In the genomic region with DNA sequence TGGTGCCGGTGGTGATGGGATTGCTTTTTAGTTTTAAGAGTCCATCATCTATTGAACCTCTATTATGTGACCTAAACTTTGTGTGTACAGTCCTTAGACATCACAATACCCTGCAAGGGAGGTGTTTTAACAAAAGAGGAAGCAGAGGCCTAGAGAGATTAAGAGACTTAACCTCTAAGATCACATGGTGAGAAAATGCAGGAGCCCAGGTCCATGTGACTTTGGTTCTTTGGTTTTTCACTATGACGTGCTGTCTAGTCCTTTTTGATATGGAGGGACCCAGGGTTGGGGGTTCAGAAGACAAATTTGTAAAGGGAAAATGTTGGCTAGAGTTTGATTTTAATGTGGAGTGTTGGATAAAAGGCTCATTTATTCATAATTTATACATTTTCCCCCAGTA, we compare ENCODE assay signal across 16 cellular contexts.
"Had no signal": no experiment of that assay in that cellular context is flagged by ENCODE, and none has a peak within 500 bp of the region (broad histone marks: within the 10 kb centered on the region; RNA-seq: fewer than 3 reads in every experiment).

No MANE protein-coding gene starts in this region.

- H3K27me3 ChIP-seq: gastrocnemius medialis, neutrophil, pancreas, sigmoid colon, upper lobe of right lung had no signal

- ATAC-seq: activated CD8-positive, alpha-beta memory T cell treated with anti-CD3 and anti-CD28 coated beads, Interleukin-2, amount 10 ng/mL, durations not matched to agents 7 days and 5 days; gastrocnemius medialis; natural killer cell treated with Interleukin-12 subunit alpha and Interleukin-12 subunit beta and Interleukin-15 and Interleukin-18, amount 100 ng/mL, for 72 hours; pancreas; stimulated activated memory B cell treated with anti-CD40 and anti-IgM and Interleukin-4, amounts not matched to agents 10 μg/mL and 1 μg/mL and 100 μg/mL, for 72 hours; upper lobe of right lung had no signal

- H3K4me1 ChIP-seq: gastrocnemius medialis, pancreas, sigmoid colon, upper lobe of right lung had no signal

- DNase-seq: activated B cell treated with CpG ODN at 0.5 μM for 24 hours; activated CD4-positive, alpha-beta memory T cell treated with anti-CD3 and anti-CD28 coated beads, Interleukin-2, amount 10 ng/mL, durations not matched to agents 7 days and 5 days; activated CD4-positive, alpha-beta T cell treated with anti-CD3 and anti-CD28 coated beads for 48 hours; activated CD8-positive, alpha-beta memory T cell treated with anti-CD3 and anti-CD28 coated beads, Interleukin-2, amount 10 ng/mL, durations not matched to agents 7 days and 5 days; effector CD4-positive, alpha-beta T cell; gastrocnemius medialis; head of caudate nucleus; pancreas; sigmoid colon; stimulated activated CD4-positive, alpha-beta T cell treated with anti-CD3 and anti-CD28 coated beads, Interleukin-4, amount 100 ng/mL, for 24 hours; upper lobe of right lung had no signal

- H3K36me3 ChIP-seq: gastrocnemius medialis, neutrophil, pancreas, sigmoid colon, thoracic aorta, upper lobe of right lung had no signal

- H3K9me3 ChIP-seq: gastrocnemius medialis, neutrophil, pancreas, sigmoid colon, thoracic aorta, upper lobe of right lung had no signal

- H3K4me3 ChIP-seq: gastrocnemius medialis, lung, pancreas, sigmoid colon, thoracic aorta, upper lobe of right lung had no signal

- H3K27ac ChIP-seq: gastrocnemius medialis, neutrophil, pancreas, sigmoid colon, thoracic aorta, upper lobe of right lung had no signal
